12 cellular contexts compared by ENCODE assay signal in genomic region chr11:12207384-12208150, GRCh38.
DNase-seq lines count a peak whose midpoint lies in the region; ATAC-seq and TF ChIP-seq lines count a peak whose summit lies in the region.
"Had no signal": no experiment of that assay in that cellular context is flagged by ENCODE, and none has a peak within 500 bp of the region (broad histone marks: within the 10 kb centered on the region; RNA-seq: fewer than 3 reads in every experiment).

No MANE protein-coding gene starts in this region.

- H3K4me1 ChIP-seq in thoracic aorta (ENCODE audit: control insufficient read depth in 1 of 2, low read depth in 2 of 2) (peaks cover 8 to 75% of the 10 kb centered on the region in 2 donors), psoas muscle (no peaks in the 10 kb centered on the region)

- H3K27ac ChIP-seq in thoracic aorta (peak overlapping the region; percentile 54), psoas muscle (no peak overlapping the region)

- ATAC-seq in thoracic aorta (ENCODE audit: insufficient number of reproducible peaks, low FRiP score, low read depth), result no peak
- ATAC-seq in psoas muscle, result no peak
- ATAC-seq in GM18858 (IDR thresholded peaks at IDR 0.05; ENCODE audit: unreplicated experiment), result no peak

- TF ChIP-seq CTCF in thoracic aorta (IDR thresholded peaks at IDR 0.05), result no peak
- no peak for TF ChIP-seq CTCF in psoas muscle (IDR thresholded peaks at IDR 0.05)

- H3K27me3 ChIP-seq in thoracic aorta (replicated peaks; ENCODE audit: insufficient read depth) (no peaks in the 10 kb centered on the region), psoas muscle (ENCODE audit: insufficient read depth in 3 of 3, low read length in 2 of 3) (no peaks in the 10 kb centered on the region)
- H3K27me3 ChIP-seq: heart right ventricle, Peyer's patch had no signal

- DNase-seq in activated T-cell treated with anti-CD3 and anti-CD28 coated beads for 48 hours (ENCODE audit: low read depth), result peak; percentile 51
- no peak for DNase-seq in activated T-cell treated with anti-CD3 and anti-CD28 coated beads, Interleukin-2, amount 50 U/mL, for 1 hour
- DNase-seq in activated naive CD4-positive, alpha-beta T cell treated with anti-CD3 and anti-CD28 coated beads, Interleukin-2, amount 50 U/mL, for 16 hours, result peak; percentile 36
- peak; percentile 22 for DNase-seq in kidney glomerular epithelial cell (lab: John Stamatoyannopoulos, UW)
- no peak for DNase-seq in thoracic aorta (ENCODE audit: low spot score)
- DNase-seq in NCI-H2196 treated with DMSO at 0.1 percent for 48 hours (lab: John Stamatoyannopoulos, UW; ENCODE audit: unreplicated experiment), result no peak
- DNase-seq in psoas muscle, result no peak
- DNase-seq: activated gamma-delta T cell, heart right ventricle, nephron progenitor cell had no signal

- H3K9me3 ChIP-seq in thoracic aorta (no peaks in the 10 kb centered on the region), psoas muscle (no peaks in the 10 kb centered on the region)
- H3K9me3 ChIP-seq: heart right ventricle, Peyer's patch had no signal

- 85 to 97% (median 94%) methylated on average over 9 of the region's 9 CpGs for WGBS in psoas muscle, 3 donors

- intact Hi-C loops in psoas muscle (cut with DNase I), result no loop called here

- peaks cover 75% of the 10 kb centered on the region for H3K36me3 ChIP-seq in thoracic aorta
- peaks cover 0 to 26% of the 10 kb centered on the region in 2 donors for H3K36me3 ChIP-seq in psoas muscle (ENCODE audit: insufficient read depth in 1 of 2, low read depth in 1 of 2)

- H3K4me3 ChIP-seq in thoracic aorta (no peak overlapping the region), psoas muscle (no peak overlapping the region)
- H3K4me3 ChIP-seq: heart right ventricle, Peyer's patch had no signal

Comparison
In these comparisons a context has a peak if more than half of its experiments do, and no peak if none do; other contexts are left out.
1. DNase-seq: peak in activated T-cell treated with anti-CD3 and anti-CD28 coated beads for 48 hours (single experiment), activated naive CD4-positive, alpha-beta T cell treated with anti-CD3 and anti-CD28 coated beads, Interleukin-2, amount 50 U/mL, for 16 hours (single experiment) and kidney glomerular epithelial cell (single experiment); none in activated T-cell treated with anti-CD3 and anti-CD28 coated beads, Interleukin-2, amount 50 U/mL, for 1 hour (single experiment), thoracic aorta (single experiment), NCI-H2196 treated with DMSO at 0.1 percent for 48 hours (single experiment) and psoas muscle (0 of 2).